Comparison of ENCODE assay signal across 27 cellular contexts in genomic region chr13:31890946-31891345, GRCh38.
DNase-seq lines count a peak whose midpoint lies in the region; TF ChIP-seq lines count a peak whose summit lies in the region.
"Had no signal": no experiment of that assay in that cellular context is flagged by ENCODE, and none has a peak within 500 bp of the region (broad histone marks: within the 10 kb centered on the region; RNA-seq: fewer than 3 reads in every experiment).

No MANE protein-coding gene starts in this region.

- in situ Hi-C loops in GM23248 (cut with MboI) = no loop called here
- in situ Hi-C loops in KBM-7 (cut with MboI; ENCODE audit: low pct_unique_long_range_greater_than_20kb, low sequenced_read_pairs) = no loop called here

- H3K4me3 ChIP-seq in GM23248 = no peak overlapping the region
- no peak overlapping the region for H3K4me3 ChIP-seq in left ventricle myocardium inferior
- H3K4me3 ChIP-seq in skeletal muscle satellite cell (ENCODE audit: low read length) = no peak overlapping the region
- H3K4me3 ChIP-seq: cardiac muscle cell, dorsolateral prefrontal cortex, Peyer's patch, upper lobe of left lung had no signal

- intact Hi-C loops in left ventricle myocardium inferior (cut with micrococcal nuclease) = no loop called here

- H3K9me3 ChIP-seq in GM23248 (ENCODE audit: low read depth) (no peaks in the 10 kb centered on the region), left ventricle myocardium inferior (replicated peaks) (no peaks in the 10 kb centered on the region), skeletal muscle satellite cell (replicated peaks; ENCODE audit: low read length) (no peaks in the 10 kb centered on the region)
- H3K9me3 ChIP-seq: Peyer's patch, upper lobe of left lung had no signal

- no peaks in the 10 kb centered on the region for H3K9me2 ChIP-seq in GM23248 (ENCODE audit: insufficient read depth)

- DNase-seq in GM23248 (peak; percentile 57), left ventricle myocardium inferior (no peak), NCI-H510A treated with DMSO at 0.1 percent for 48 hours (lab: John Stamatoyannopoulos, UW) (no peak), KBM-7 (no peak), CD1c-positive myeloid dendritic cell (ENCODE audit: extremely low spot score) (no peak)
- DNase-seq: activated CD8-positive, alpha-beta T cell treated with anti-CD3 and anti-CD28 coated beads for 36 hours; activated naive CD4-positive, alpha-beta T cell; activated T-cell treated with anti-CD3 and anti-CD28 coated beads for 4 hours; amygdala; CD4-positive, CD25-positive, alpha-beta regulatory T cell; DMS153; dorsolateral prefrontal cortex; GOT3; hippocampal formation; naive B cell; NCI-H1092 treated with DMSO at 0.1 percent for 48 hours; NCI-H2081; NCI-H446; occipital lobe; Peyer's patch; stimulated activated naive CD8-positive, alpha-beta T cell treated with anti-CD3 and anti-CD28 coated beads, Interleukin-15, amount 100 ng/mL, for 72 hours; T-helper 9 cell had no signal

- no peaks in the 10 kb centered on the region for H3K79me2 ChIP-seq in GM23248 (ENCODE audit: insufficient read depth)

- no peaks in the 10 kb centered on the region for H4K20me1 ChIP-seq in GM23248 (ENCODE audit: insufficient read depth)

- H3F3A ChIP-seq in GM23248 (ENCODE audit: insufficient read depth) = peaks cover 34% of the 10 kb centered on the region

- H3K4me1 ChIP-seq in GM23248 (ENCODE audit: insufficient read depth) (peaks cover 40% of the 10 kb centered on the region), left ventricle myocardium inferior (peaks cover 90% of the 10 kb centered on the region), skeletal muscle satellite cell (ENCODE audit: control insufficient read depth, insufficient read depth, low read length) (peaks cover 44% of the 10 kb centered on the region)
- H3K4me1 ChIP-seq: foreskin keratinocyte, Peyer's patch had no signal

- no peak overlapping the region for H3K27ac ChIP-seq in GM23248
- peak overlapping the region; percentile 57 for H3K27ac ChIP-seq in VCaP
- peak overlapping the region; percentile 87 for H3K27ac ChIP-seq in left ventricle myocardium inferior (replicated peaks)
- H3K27ac ChIP-seq: dorsolateral prefrontal cortex, foreskin keratinocyte, Peyer's patch had no signal

- TF ChIP-seq CTCF in VCaP (conservative IDR thresholded peaks at IDR 0.05) (no peak), left ventricle myocardium inferior (IDR thresholded peaks at IDR 0.05; ENCODE audit: borderline replicate concordance) (no peak)

- no peak overlapping the region for H3K9ac ChIP-seq in GM23248
- peak overlapping the region; percentile 44 for H3K9ac ChIP-seq in skeletal muscle satellite cell (ENCODE audit: low read depth, low read length)

- H3K36me3 ChIP-seq in GM23248 (ENCODE audit: low read depth) (no peaks in the 10 kb centered on the region), left ventricle myocardium inferior (no peaks in the 10 kb centered on the region), skeletal muscle satellite cell (ENCODE audit: insufficient read depth, low read length) (no peaks in the 10 kb centered on the region)
- H3K36me3 ChIP-seq: cardiac muscle cell, Peyer's patch, upper lobe of left lung had no signal

- H3K27me3 ChIP-seq in GM23248 (replicated peaks; ENCODE audit: insufficient read depth) = no peaks in the 10 kb centered on the region
- H3K27me3 ChIP-seq in left ventricle myocardium inferior (ENCODE audit: low read depth) = no peaks in the 10 kb centered on the region
- no peaks in the 10 kb centered on the region for H3K27me3 ChIP-seq in skeletal muscle satellite cell (ENCODE audit: control insufficient read depth, insufficient read depth, low read length)
- H3K27me3 ChIP-seq: cardiac muscle cell, Peyer's patch, upper lobe of left lung had no signal

- H3K4me2 ChIP-seq in GM23248 (ENCODE audit: unreplicated experiment) (no peak overlapping the region), skeletal muscle satellite cell (ENCODE audit: low read length) (no peak overlapping the region)

- WGBS in GM23248 (ENCODE audit: low coverage in 1 of 2, low lambda C conversion rate in 2 of 2, missing lambda C conversion rate in 2 of 2), 2 experiments = 55 to 57% methylated on average over 5 of the region's 5 CpGs

- H2AFZ ChIP-seq in GM23248 = no peak overlapping the region
